ENCODE assay signal across 17 cellular contexts in genomic region chr20:1629321-1629720, GRCh38. TPM values are rescaled to one million over a fixed set of nuclear protein-coding genes. Genes with fewer than 3 reads are reported as not detected.
DNase-seq lines count a peak whose midpoint lies in the region; ATAC-seq, FAIRE-seq and TF ChIP-seq lines count a peak whose summit lies in the region.
"Had no signal": no experiment of that assay in that cellular context is flagged by ENCODE, and none has a peak within 500 bp of the region (broad histone marks: within the 10 kb centered on the region; RNA-seq: fewer than 3 reads in every experiment).

No MANE protein-coding gene starts in this region.

- H3K79me2 ChIP-seq in endothelial cell of umbilical vein (ENCODE audit: control insufficient read depth, insufficient read depth, low read length), result no peaks in the 10 kb centered on the region

- TF ChIP-seq CTCF in CD8-positive, alpha-beta T cell (IDR thresholded peaks at IDR 0.05), result no peak
- TF ChIP-seq CTCF in endothelial cell of umbilical vein (IDR thresholded peaks at IDR 0.05; ENCODE audit: extremely low read depth in 1 of 2, insufficient read depth in 1 of 2, low read depth in 1 of 2, low read length in 2 of 2) (no peak), heart left ventricle (IDR thresholded peaks at IDR 0.05) (no peak)

- FAIRE-seq in endothelial cell of umbilical vein (lab: Jason Lieb, UNC), result no peak
- FAIRE-seq: A549, H54, HepG2 had no signal

- CTCF ChIA-PET in CD8-positive, alpha-beta T cell (lab: Charles Lee), result interaction anchor here (1.1 kb wide), 1 partner anchor 105 kb away, joined by 3 read pairs; no protein-coding TSS in a partner anchor
- CTCF ChIA-PET in activated CD8-positive, alpha-beta T cell treated with anti-CD3 and anti-CD28 coated beads, Interleukin-2, amount 10 ng/mL, durations not matched to agents 7 days and 5 days (lab: Charles Lee), result no interaction called here
- CTCF ChIA-PET in endothelial cell of umbilical vein (lab: Charles Lee), result interaction anchor here (1.0 to 2.7 kb wide), 2 partner anchors 121 to 126 kb away, joined by 3 to 10 read pairs; no protein-coding TSS in a partner anchor

- no peak for ATAC-seq in CD8-positive, alpha-beta T cell
- ATAC-seq in activated CD8-positive, alpha-beta T cell treated with anti-CD3 and anti-CD28 coated beads, Interleukin-2, amount 10 ng/mL, durations not matched to agents 7 days and 5 days, result no peak
- ATAC-seq in Right ventricle myocardium inferior (no peak), HG03354 (IDR thresholded peaks at IDR 0.05; ENCODE audit: poor library complexity, severe bottlenecking, unreplicated experiment) (no peak), heart left ventricle (no peak)
- ATAC-seq: A549, HepG2 had no signal

- no peak overlapping the region for H3K4me3 Mint-ChIP-seq in CD8-positive, alpha-beta T cell
- H3K4me3 Mint-ChIP-seq in activated CD8-positive, alpha-beta T cell treated with anti-CD3 and anti-CD28 coated beads, Interleukin-2, amount 10 ng/mL, durations not matched to agents 7 days and 5 days, result no peak overlapping the region

- BruUV-seq in endothelial cell of umbilical vein (replicated peaks; lab: Mats Ljungman, UMichigan), result no TSS peak

- H3K27ac Mint-ChIP-seq in CD8-positive, alpha-beta T cell, result peak overlapping the region; percentile 58
- H3K27ac Mint-ChIP-seq in activated CD8-positive, alpha-beta T cell treated with anti-CD3 and anti-CD28 coated beads, Interleukin-2, amount 10 ng/mL, durations not matched to agents 7 days and 5 days, result peak overlapping the region; percentile 21

- WGBS in heart left ventricle, 4 donors, result 67 to 76% (median 71%) methylated on average over 5 of the region's 5 CpGs

- no peaks in the 10 kb centered on the region for H3K27me3 ChIP-seq in CD8-positive, alpha-beta T cell (ENCODE audit: insufficient read depth, low read length)
- H3K27me3 ChIP-seq in endothelial cell of umbilical vein (ENCODE audit: control insufficient read depth in 2 of 2, insufficient read depth in 2 of 2, low read length in 2 of 2), result no peaks in the 10 kb centered on the region
- H3K27me3 ChIP-seq in heart left ventricle, result peaks cover 0 to 17% (median 0%) of the 10 kb centered on the region in 9 donors

- no peaks in the 10 kb centered on the region for H3K9me1 ChIP-seq in endothelial cell of umbilical vein (replicated peaks; ENCODE audit: control insufficient read depth, extremely low read depth, insufficient read depth, low read length)

- H2AFZ ChIP-seq in endothelial cell of umbilical vein (ENCODE audit: low read depth, low read length), result peak overlapping the region; percentile 12

- no peaks in the 10 kb centered on the region for H3K27me3 Mint-ChIP-seq in CD8-positive, alpha-beta T cell (ENCODE audit: low read depth)
- H3K27me3 Mint-ChIP-seq in activated CD8-positive, alpha-beta T cell treated with anti-CD3 and anti-CD28 coated beads, Interleukin-2, amount 10 ng/mL, durations not matched to agents 7 days and 5 days (ENCODE audit: low read depth), result no peaks in the 10 kb centered on the region

- no peaks in the 10 kb centered on the region for H3K9me3 Mint-ChIP-seq in CD8-positive, alpha-beta T cell
- no peaks in the 10 kb centered on the region for H3K9me3 Mint-ChIP-seq in activated CD8-positive, alpha-beta T cell treated with anti-CD3 and anti-CD28 coated beads, Interleukin-2, amount 10 ng/mL, durations not matched to agents 7 days and 5 days (ENCODE audit: insufficient read depth)

- H3K36me3 ChIP-seq in CD8-positive, alpha-beta T cell (ENCODE audit: insufficient read depth, low read length), result peaks cover 12% of the 10 kb centered on the region
- H3K36me3 ChIP-seq in endothelial cell of umbilical vein (ENCODE audit: control insufficient read depth in 2 of 2, extremely low read depth in 1 of 2, insufficient read depth in 2 of 2, low read length in 2 of 2), result no peaks in the 10 kb centered on the region
- H3K36me3 ChIP-seq in heart left ventricle, result no peaks in the 10 kb centered on the region

- dilution Hi-C loops in endothelial cell of umbilical vein (cut with MboI; ENCODE audit: extremely low pct_ligation_motif_present, low sequenced_read_pairs), result no loop called here

- DNase-seq in AG20443 (ENCODE audit: low spot score) (peak; percentile 3), endothelial cell of umbilical vein (ENCODE audit: low read depth, low spot score) (no peak), Right ventricle myocardium inferior (ENCODE audit: missing footprints) (no peak), MV-4-11 (lab: John Stamatoyannopoulos, UW) (no peak), heart left ventricle (no peak)
- DNase-seq in CD8-positive, alpha-beta T cell, result no peak
- no peak for DNase-seq in activated CD8-positive, alpha-beta T cell treated with anti-CD3 and anti-CD28 coated beads, Interleukin-2, amount 10 ng/mL, durations not matched to agents 7 days and 5 days
- DNase-seq: NCI-H1105 treated with DMSO at 0.1 percent for 48 hours, NCI-H187 treated with DMSO at 0.1 percent for 48 hours, NCI-H2171 treated with DMSO at 0.1 percent for 48 hours had no signal

- POLR2A ChIA-PET in CD8-positive, alpha-beta T cell (lab: Charles Lee), result interaction anchor here (0.5 kb wide), 1 partner anchor 35 kb away, joined by 3 read pairs; no protein-coding TSS in a partner anchor
- POLR2A ChIA-PET in activated CD8-positive, alpha-beta T cell treated with anti-CD3 and anti-CD28 coated beads, Interleukin-2, amount 10 ng/mL, durations not matched to agents 7 days and 5 days (lab: Charles Lee), result no interaction called here
- POLR2A ChIA-PET in endothelial cell of umbilical vein (lab: Charles Lee), result no interaction called here

- intact Hi-C loops in CD8-positive, alpha-beta T cell (cut with DNase I, micrococcal nuclease), result no loop called here
- intact Hi-C loops in endothelial cell of umbilical vein (cut with micrococcal nuclease) (no loop called here), Right ventricle myocardium inferior (cut with DNase I) (no loop called here), heart left ventricle (cut with DNase I) (no loop called here)

- peaks cover 31% of the 10 kb centered on the region for H3K4me1 ChIP-seq in CD8-positive, alpha-beta T cell (ENCODE audit: insufficient read depth, low read length)
- peaks cover 26% of the 10 kb centered on the region for H3K4me1 ChIP-seq in endothelial cell of umbilical vein (ENCODE audit: control insufficient read depth, extremely low read depth, insufficient read depth, low read length)
- peaks cover 0 to 17% (median 0%) of the 10 kb centered on the region in 12 donors for H3K4me1 ChIP-seq in heart left ventricle

- H3K27ac ChIP-seq in CD8-positive, alpha-beta T cell (ENCODE audit: low read depth, low read length), result no peak overlapping the region
- no peak overlapping the region for H3K27ac ChIP-seq in endothelial cell of umbilical vein (ENCODE audit: insufficient read depth, low read depth, low read length)
- no peak overlapping the region for H3K27ac ChIP-seq in heart left ventricle
- H3K27ac ChIP-seq: A549, KMS-11 had no signal

- peaks cover 60% of the 10 kb centered on the region for H3K4me1 Mint-ChIP-seq in CD8-positive, alpha-beta T cell (ENCODE audit: low read depth)
- peaks cover 51% of the 10 kb centered on the region for H3K4me1 Mint-ChIP-seq in activated CD8-positive, alpha-beta T cell treated with anti-CD3 and anti-CD28 coated beads, Interleukin-2, amount 10 ng/mL, durations not matched to agents 7 days and 5 days (ENCODE audit: low read depth)

- H3K36me3 Mint-ChIP-seq in CD8-positive, alpha-beta T cell, result peaks cover 79% of the 10 kb centered on the region
- H3K36me3 Mint-ChIP-seq in activated CD8-positive, alpha-beta T cell treated with anti-CD3 and anti-CD28 coated beads, Interleukin-2, amount 10 ng/mL, durations not matched to agents 7 days and 5 days (ENCODE audit: low read depth), result peaks cover 76% of the 10 kb centered on the region

- no peaks in the 10 kb centered on the region for H3K9me3 ChIP-seq in CD8-positive, alpha-beta T cell (ENCODE audit: low read length)
- H3K9me3 ChIP-seq in endothelial cell of umbilical vein (replicated peaks; ENCODE audit: control insufficient read depth, insufficient read depth, low read length) (no peaks in the 10 kb centered on the region), heart left ventricle (no peaks in the 10 kb centered on the region)
- H3K9me3 ChIP-seq: A549 had no signal

- H3K4me2 ChIP-seq in endothelial cell of umbilical vein (ENCODE audit: insufficient read depth, low read length), result no peak overlapping the region
- H3K4me2 ChIP-seq: A549, KMS-11 had no signal

- H3K9ac ChIP-seq in endothelial cell of umbilical vein (replicated peaks; ENCODE audit: extremely low read depth, insufficient read depth, low read length), result no peak overlapping the region
- H3K9ac ChIP-seq: KMS-11 had no signal

- no peak overlapping the region for H3K4me3 ChIP-seq in CD8-positive, alpha-beta T cell (ENCODE audit: low read depth, low read length)
- H3K4me3 ChIP-seq in endothelial cell of umbilical vein (replicated peaks in 1 of 3; ENCODE audit: insufficient read depth in 1 of 3, low read depth in 1 of 3, low read length in 3 of 3), result no peak overlapping the region
- no peak overlapping the region for H3K4me3 ChIP-seq in heart left ventricle
- H3K4me3 ChIP-seq: A549 had no signal

- TF ChIP-seq POLR2A in endothelial cell of umbilical vein (IDR thresholded peaks at IDR 0.05; ENCODE audit: low read depth, low read length), result no peak
- TF ChIP-seq POLR2A in heart left ventricle (IDR thresholded peaks at IDR 0.05), result no peak

- H4K20me1 ChIP-seq in endothelial cell of umbilical vein (replicated peaks; ENCODE audit: control insufficient read depth, extremely low read depth, insufficient read depth, low read length), result no peaks in the 10 kb centered on the region

RNA-seq across cellular contexts. Expression of gene SIRPB1, which starts 9.5 kb away (rescaled TPM):
- total RNA-seq in CD8-positive, alpha-beta T cell, result 1 to 10 TPM; 3.1 to 3.9 TPM
- total RNA-seq in activated CD8-positive, alpha-beta T cell treated with anti-CD3 and anti-CD28 coated beads, Interleukin-2, amount 10 ng/mL, durations not matched to agents 7 days and 5 days, result 1 to 10 TPM; 1.3 to 1.5 TPM
- total RNA-seq in endothelial cell of umbilical vein (6.5 and 9.5 TPM in 2 replicates), Right ventricle myocardium inferior (0.68 TPM), heart left ventricle (10 to 100 TPM in 1 of 9 donors, 1 to 10 TPM in 6, under 1 TPM in 2; 0.19 to 14.0 (median 2.1) TPM)
- polyA plus RNA-seq in endothelial cell of umbilical vein (0.10 and 0.18 TPM in 2 replicates), heart left ventricle (under 1 TPM; 0.34 to 0.35 TPM)
- 0.10 and 0.28 TPM in 2 replicates for polyA plus RNA-seq in endothelial cell of umbilical vein (2011; cell fraction: cytosol; rRNA removed)
- polyA plus RNA-seq in endothelial cell of umbilical vein (2011; cell fraction: nucleus; rRNA removed), result 0.18 and 0.21 TPM in 2 replicates
- polyA plus RNA-seq in endothelial cell of umbilical vein (2012), result 1.9 and 2.0 TPM in 2 replicates
- polyA minus RNA-seq in endothelial cell of umbilical vein, result not detected in 2 replicates
- not detected for polyA minus RNA-seq in endothelial cell of umbilical vein (2011; cell fraction: cytosol; rRNA and poly(A)+ RNA removed)
- polyA minus RNA-seq in endothelial cell of umbilical vein (2011; cell fraction: nucleus; rRNA and poly(A)+ RNA removed), result not detected in 2 replicates

RNA-seq across cellular contexts. Expression of gene SIRPG, which starts 28.3 kb away (rescaled TPM):
- 10 to 100 TPM; 17.1 to 17.6 TPM for total RNA-seq in CD8-positive, alpha-beta T cell
- total RNA-seq in activated CD8-positive, alpha-beta T cell treated with anti-CD3 and anti-CD28 coated beads, Interleukin-2, amount 10 ng/mL, durations not matched to agents 7 days and 5 days, result 100 to 1,000 TPM; 112 to 123 TPM
- total RNA-seq in endothelial cell of umbilical vein, result not detected in 2 replicates
- polyA plus RNA-seq in endothelial cell of umbilical vein, result not detected in 2 replicates
- not detected in 2 replicates for polyA plus RNA-seq in endothelial cell of umbilical vein (2011; cell fraction: cytosol; rRNA removed)
- polyA plus RNA-seq in endothelial cell of umbilical vein (2011; cell fraction: nucleus; rRNA removed), result not detected in 2 replicates
- not detected in 2 replicates for polyA plus RNA-seq in endothelial cell of umbilical vein (2012)
- not detected in 2 replicates for polyA minus RNA-seq in endothelial cell of umbilical vein
- not detected for polyA minus RNA-seq in endothelial cell of umbilical vein (2011; cell fraction: cytosol; rRNA and poly(A)+ RNA removed)
- not detected in 2 replicates for polyA minus RNA-seq in endothelial cell of umbilical vein (2011; cell fraction: nucleus; rRNA and poly(A)+ RNA removed)
- total RNA-seq in Right ventricle myocardium inferior, result not detected
- total RNA-seq in heart left ventricle, result 1 to 10 TPM in 1 of 9 donors, under 1 TPM in 1, not detected in 7; 0.54 to 2.3 TPM
- polyA plus RNA-seq in heart left ventricle, result not detected
- total RNA-seq: HepG2, MCF 10A, NCI-H460 had no signal
- polyA plus RNA-seq: A549, HepG2 had no signal

Comparison
In these comparisons a context has a peak if more than half of its experiments do, and no peak if none do; other contexts are left out.
1. RNA of gene SIRPG, which starts 28.3 kb away (total RNA-seq): 112 to 123 TPM in activated CD8-positive, alpha-beta T cell treated with anti-CD3 and anti-CD28 coated beads, Interleukin-2, amount 10 ng/mL, durations not matched to agents 7 days and 5 days; 17.1 to 17.6 TPM in CD8-positive, alpha-beta T cell, not detected in Right ventricle myocardium inferior (single experiment), not detected in endothelial cell of umbilical vein and 0.54 to 2.3 TPM in heart left ventricle; every median in the first group is over 4 times any median in the second.